ENCODE assay signal across 14 cellular contexts in the genomic region with DNA sequence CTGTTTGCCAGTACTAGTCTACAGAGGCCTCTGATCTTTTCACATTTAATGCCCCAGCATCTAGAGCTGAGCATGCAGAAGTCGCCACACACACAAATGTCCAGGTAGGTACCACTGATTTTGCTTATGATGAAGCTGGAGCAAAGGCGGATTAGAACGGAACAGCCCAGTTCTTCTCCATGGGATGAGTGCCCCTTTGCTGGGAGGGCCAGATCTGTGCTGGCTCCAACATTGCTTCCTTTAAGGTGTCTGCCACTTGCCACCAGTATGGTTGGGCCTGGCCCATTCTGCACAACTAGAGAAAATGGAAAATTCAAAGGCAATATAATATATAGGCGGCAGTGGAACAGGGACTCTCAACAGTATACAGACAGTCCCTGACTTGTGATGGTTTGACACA. TPM values are rescaled to one million over a fixed set of nuclear protein-coding genes. Genes with fewer than 3 reads are reported as not detected.
DNase-seq lines count a peak whose midpoint lies in the region; ATAC-seq and TF ChIP-seq lines count a peak whose summit lies in the region.
"Had no signal": no experiment of that assay in that cellular context is flagged by ENCODE, and none has a peak within 500 bp of the region (broad histone marks: within the 10 kb centered on the region; RNA-seq: fewer than 3 reads in every experiment).

No MANE protein-coding gene starts in this region.

- no peaks in the 10 kb centered on the region for H3K27me3 Mint-ChIP-seq in activated naive CD8-positive, alpha-beta T cell
- no peaks in the 10 kb centered on the region for H3K27me3 Mint-ChIP-seq in activated naive CD8-positive, alpha-beta T cell treated with anti-CD3 and anti-CD28 coated beads for 36 hours
- no peaks in the 10 kb centered on the region for H3K27me3 Mint-ChIP-seq in activated T-helper 1 cell treated with anti-CD3 and anti-CD28 coated beads, Interleukin-12 subunit alpha, Interleukin-12 subunit beta, Interleukin-2, Interleukin-4 antibody, amounts not matched to agents 30 ng/mL and 10 ng/mL and 1 ng/mL, durations not matched to agents 14 hours and 24 hours and 36 hours (ENCODE audit: insufficient read depth)
- no peaks in the 10 kb centered on the region for H3K27me3 Mint-ChIP-seq in type B pancreatic cell

- peaks cover 39 to 56% of the 10 kb centered on the region in 2 donors for H3K4me1 ChIP-seq in muscle layer of duodenum (ENCODE audit: control insufficient read depth in 1 of 2, insufficient read depth in 2 of 2, low read length in 2 of 2)

- intact Hi-C loops in activated T-helper 1 cell treated with anti-CD3 and anti-CD28 coated beads, Interleukin-12 subunit alpha, Interleukin-12 subunit beta, Interleukin-2, Interleukin-4 antibody, amounts not matched to agents 30 ng/mL and 10 ng/mL and 1 ng/mL, durations not matched to agents 14 hours and 24 hours and 36 hours (cut with micrococcal nuclease): loop anchor here (5.0 kb wide), 1 partner anchor 109 kb away; a partner anchor contains a TSS

- H3K36me3 Mint-ChIP-seq in activated naive CD8-positive, alpha-beta T cell: no peaks in the 10 kb centered on the region
- no peaks in the 10 kb centered on the region for H3K36me3 Mint-ChIP-seq in activated naive CD8-positive, alpha-beta T cell treated with anti-CD3 and anti-CD28 coated beads for 36 hours
- H3K36me3 Mint-ChIP-seq in activated T-helper 1 cell treated with anti-CD3 and anti-CD28 coated beads, Interleukin-12 subunit alpha, Interleukin-12 subunit beta, Interleukin-2, Interleukin-4 antibody, amounts not matched to agents 30 ng/mL and 10 ng/mL and 1 ng/mL, durations not matched to agents 14 hours and 24 hours and 36 hours (ENCODE audit: low read depth): peaks cover 10% of the 10 kb centered on the region
- peaks cover 4% of the 10 kb centered on the region for H3K36me3 Mint-ChIP-seq in type B pancreatic cell

- no peak overlapping the region for H3K27ac Mint-ChIP-seq in activated naive CD8-positive, alpha-beta T cell
- H3K27ac Mint-ChIP-seq in activated naive CD8-positive, alpha-beta T cell treated with anti-CD3 and anti-CD28 coated beads for 36 hours: no peak overlapping the region
- H3K27ac Mint-ChIP-seq in activated T-helper 1 cell treated with anti-CD3 and anti-CD28 coated beads, Interleukin-12 subunit alpha, Interleukin-12 subunit beta, Interleukin-2, Interleukin-4 antibody, amounts not matched to agents 30 ng/mL and 10 ng/mL and 1 ng/mL, durations not matched to agents 14 hours and 24 hours and 36 hours: no peak overlapping the region
- peak overlapping the region; percentile 100 for H3K27ac Mint-ChIP-seq in type B pancreatic cell

- H3K27ac ChIP-seq in muscle layer of duodenum (ENCODE audit: low read length): peak overlapping the region; percentile 81

- H3K4me3 Mint-ChIP-seq in activated naive CD8-positive, alpha-beta T cell: peak overlapping the region; percentile 81
- no peak overlapping the region for H3K4me3 Mint-ChIP-seq in activated naive CD8-positive, alpha-beta T cell treated with anti-CD3 and anti-CD28 coated beads for 36 hours
- peak overlapping the region; percentile 77 for H3K4me3 Mint-ChIP-seq in activated T-helper 1 cell treated with anti-CD3 and anti-CD28 coated beads, Interleukin-12 subunit alpha, Interleukin-12 subunit beta, Interleukin-2, Interleukin-4 antibody, amounts not matched to agents 30 ng/mL and 10 ng/mL and 1 ng/mL, durations not matched to agents 14 hours and 24 hours and 36 hours
- peak overlapping the region; percentile 84 for H3K4me3 Mint-ChIP-seq in type B pancreatic cell

- no peak for TF ChIP-seq CTCF in type B pancreatic cell (conservative IDR thresholded peaks at IDR 0.05)

- H3K27me3 ChIP-seq in muscle layer of duodenum (ENCODE audit: low read depth, low read length): no peaks in the 10 kb centered on the region

- no peaks in the 10 kb centered on the region for H3K9me3 Mint-ChIP-seq in activated naive CD8-positive, alpha-beta T cell (ENCODE audit: low read depth)
- no peaks in the 10 kb centered on the region for H3K9me3 Mint-ChIP-seq in activated naive CD8-positive, alpha-beta T cell treated with anti-CD3 and anti-CD28 coated beads for 36 hours
- H3K9me3 Mint-ChIP-seq in activated T-helper 1 cell treated with anti-CD3 and anti-CD28 coated beads, Interleukin-12 subunit alpha, Interleukin-12 subunit beta, Interleukin-2, Interleukin-4 antibody, amounts not matched to agents 30 ng/mL and 10 ng/mL and 1 ng/mL, durations not matched to agents 14 hours and 24 hours and 36 hours: no peaks in the 10 kb centered on the region
- H3K9me3 Mint-ChIP-seq in type B pancreatic cell: no peaks in the 10 kb centered on the region

- H3K9me3 ChIP-seq in muscle layer of duodenum (ENCODE audit: control insufficient read depth in 1 of 2, low read length in 2 of 2): no peaks in the 10 kb centered on the region

- peaks cover 0 to 22% of the 10 kb centered on the region in 2 donors for H3K36me3 ChIP-seq in muscle layer of duodenum (ENCODE audit: control insufficient read depth in 1 of 2, insufficient read depth in 2 of 2, low read length in 2 of 2)

- ATAC-seq in GM19463 (IDR thresholded peaks at IDR 0.05; ENCODE audit: unreplicated experiment): no peak
- ATAC-seq: esophagus mucosa, Panc1 had no signal

- DNase-seq in activated naive CD8-positive, alpha-beta T cell treated with anti-CD3 and anti-CD28 coated beads for 36 hours: no peak
- no peak for DNase-seq in activated T-helper 1 cell treated with anti-CD3 and anti-CD28 coated beads, Interleukin-12 subunit alpha, Interleukin-12 subunit beta, Interleukin-2, Interleukin-4 antibody, amounts not matched to agents 30 ng/mL and 10 ng/mL and 1 ng/mL, durations not matched to agents 14 hours and 24 hours and 36 hours (ENCODE audit: low spot score)
- no peak for DNase-seq in type B pancreatic cell (ENCODE audit: extremely low spot score, unreplicated experiment)
- no peak for DNase-seq in effector CD8-positive, alpha-beta T cell (lab: John Stamatoyannopoulos, UW)
- no peak for DNase-seq in amniotic stem cell (lab: John Stamatoyannopoulos, UW)
- DNase-seq: activated CD4-positive, alpha-beta T cell treated with anti-CD3 and anti-CD28 coated beads for 1 hour; anterior cingulate cortex; islet precursor cell; NCI-H187 treated with DMSO at 0.1 percent for 48 hours had no signal

- H3K4me1 Mint-ChIP-seq in activated naive CD8-positive, alpha-beta T cell (ENCODE audit: low read depth): peaks cover 27% of the 10 kb centered on the region
- peaks cover 38% of the 10 kb centered on the region for H3K4me1 Mint-ChIP-seq in activated naive CD8-positive, alpha-beta T cell treated with anti-CD3 and anti-CD28 coated beads for 36 hours
- peaks cover 49% of the 10 kb centered on the region for H3K4me1 Mint-ChIP-seq in activated T-helper 1 cell treated with anti-CD3 and anti-CD28 coated beads, Interleukin-12 subunit alpha, Interleukin-12 subunit beta, Interleukin-2, Interleukin-4 antibody, amounts not matched to agents 30 ng/mL and 10 ng/mL and 1 ng/mL, durations not matched to agents 14 hours and 24 hours and 36 hours (ENCODE audit: low read depth)
- H3K4me1 Mint-ChIP-seq in type B pancreatic cell (ENCODE audit: unreplicated experiment): peaks cover 45% of the 10 kb centered on the region

- H3K4me3 ChIP-seq in muscle layer of duodenum (ENCODE audit: low read depth in 1 of 2, low read length in 2 of 2): no peak overlapping the region

RNA-seq across cellular contexts. Expression of a gene that starts 2.2 kb away (rescaled TPM):
- 10 to 100 TPM; 23.8 to 25.6 TPM for total RNA-seq in activated naive CD8-positive, alpha-beta T cell treated with anti-CD3 and anti-CD28 coated beads for 36 hours
- total RNA-seq in activated T-helper 1 cell treated with anti-CD3 and anti-CD28 coated beads, Interleukin-12 subunit alpha, Interleukin-12 subunit beta, Interleukin-2, Interleukin-4 antibody, amounts not matched to agents 30 ng/mL and 10 ng/mL and 1 ng/mL, durations not matched to agents 14 hours and 24 hours and 36 hours: 31.5 and 35.9 TPM in 2 replicates
- 26.9 and 32.9 TPM in 2 replicates for total RNA-seq in type B pancreatic cell (ENCODE audit: low replicate concordance)
